24 cellular contexts compared by ENCODE assay signal in genomic region chr10:69898524-69898923, GRCh38.
"Had no signal": no experiment of that assay in that cellular context is flagged by ENCODE, and none has a peak within 500 bp of the region (broad histone marks: within the 10 kb centered on the region; RNA-seq: fewer than 3 reads in every experiment).

No MANE protein-coding gene starts in this region.

- H3K4me1 Mint-ChIP-seq: activated B cell treated with CpG ODN at 0.5 μM for 24 hours; activated naive CD8-positive, alpha-beta T cell treated with anti-CD3 and anti-CD28 coated beads for 36 hours; memory B cell; stimulated activated naive CD8-positive, alpha-beta T cell treated with anti-CD3 and anti-CD28 coated beads, Interleukin-15, amount 100 ng/mL, for 72 hours had no signal

- H3K4me3 ChIP-seq: cardiac muscle cell, esophagus squamous epithelium, left ventricle myocardium inferior, skin epidermis, suprapubic skin, upper lobe of left lung had no signal

- DNase-seq: activated B cell treated with CpG ODN at 0.5 μM for 24 hours; activated CD4-positive, alpha-beta memory T cell treated with anti-CD3 and anti-CD28 coated beads for 36 hours; activated CD4-positive, alpha-beta T cell treated with anti-CD3 and anti-CD28 coated beads for 4 hours; activated naive CD8-positive, alpha-beta T cell treated with anti-CD3 and anti-CD28 coated beads for 36 hours; activated T-cell treated with anti-CD3 and anti-CD28 coated beads for 4 hours; amniotic stem cell; dermis blood vessel endothelial cell; effector memory CD4-positive, alpha-beta T cell; esophagus squamous epithelium; hypothalamus; islet precursor cell; left ventricle myocardium inferior; naive thymus-derived CD4-positive, alpha-beta T cell; posterior cingulate gyrus; stimulated activated CD4-positive, alpha-beta T cell treated with anti-CD3 and anti-CD28 coated beads, Interleukin-15, amount 100 ng/mL, for 24 hours; stimulated activated CD4-positive, alpha-beta T cell treated with anti-CD3 and anti-CD28 coated beads, Interleukin-2, amount 100 ng/mL, for 48 hours; stimulated activated naive CD8-positive, alpha-beta T cell treated with anti-CD3 and anti-CD28 coated beads, Interleukin-15, amount 100 ng/mL, for 72 hours; SW 1271; upper lobe of left lung had no signal

- H3K27me3 Mint-ChIP-seq: activated naive CD8-positive, alpha-beta T cell treated with anti-CD3 and anti-CD28 coated beads for 36 hours; naive thymus-derived CD4-positive, alpha-beta T cell; stimulated activated naive CD8-positive, alpha-beta T cell treated with anti-CD3 and anti-CD28 coated beads, Interleukin-15, amount 100 ng/mL, for 72 hours had no signal

- H3K9me3 ChIP-seq: esophagus squamous epithelium, left ventricle myocardium inferior, suprapubic skin, upper lobe of left lung had no signal

- ATAC-seq: naive thymus-derived CD4-positive, alpha-beta T cell; stimulated activated naive CD8-positive, alpha-beta T cell treated with anti-CD3 and anti-CD28 coated beads, Interleukin-15, amount 100 ng/mL, for 72 hours had no signal

- H3K27me3 ChIP-seq: cardiac muscle cell, suprapubic skin, upper lobe of left lung had no signal

- H3K27ac Mint-ChIP-seq: activated B cell treated with CpG ODN at 0.5 μM for 24 hours; activated CD4-positive, alpha-beta memory T cell treated with anti-CD3 and anti-CD28 coated beads for 36 hours; activated naive CD8-positive, alpha-beta T cell treated with anti-CD3 and anti-CD28 coated beads for 36 hours; activated T-helper 1 cell treated with anti-CD3 and anti-CD28 coated beads, Interleukin-12 subunit alpha, Interleukin-12 subunit beta, Interleukin-2, Interleukin-4 antibody, amounts not matched to agents 30 ng/mL and 10 ng/mL and 1 ng/mL, durations not matched to agents 14 hours and 24 hours and 36 hours; memory B cell; naive thymus-derived CD4-positive, alpha-beta T cell; stimulated activated naive CD8-positive, alpha-beta T cell treated with anti-CD3 and anti-CD28 coated beads, Interleukin-15, amount 100 ng/mL, for 72 hours had no signal

- H3K36me3 ChIP-seq: esophagus squamous epithelium, left ventricle myocardium inferior, suprapubic skin, upper lobe of left lung had no signal

- H3K27ac ChIP-seq: esophagus squamous epithelium, left ventricle myocardium inferior, suprapubic skin, upper lobe of left lung had no signal

- H3K4me1 ChIP-seq: left ventricle myocardium inferior had no signal

- H3K9me3 Mint-ChIP-seq: activated B cell treated with CpG ODN at 0.5 μM for 24 hours; activated CD4-positive, alpha-beta memory T cell treated with anti-CD3 and anti-CD28 coated beads for 36 hours; activated naive CD8-positive, alpha-beta T cell treated with anti-CD3 and anti-CD28 coated beads for 36 hours; activated T-helper 1 cell treated with anti-CD3 and anti-CD28 coated beads, Interleukin-12 subunit alpha, Interleukin-12 subunit beta, Interleukin-2, Interleukin-4 antibody, amounts not matched to agents 30 ng/mL and 10 ng/mL and 1 ng/mL, durations not matched to agents 14 hours and 24 hours and 36 hours; memory B cell; naive thymus-derived CD4-positive, alpha-beta T cell; stimulated activated naive CD8-positive, alpha-beta T cell treated with anti-CD3 and anti-CD28 coated beads, Interleukin-15, amount 100 ng/mL, for 72 hours had no signal

- H3K36me3 Mint-ChIP-seq: activated CD4-positive, alpha-beta memory T cell treated with anti-CD3 and anti-CD28 coated beads for 36 hours; activated naive CD8-positive, alpha-beta T cell treated with anti-CD3 and anti-CD28 coated beads for 36 hours; memory B cell; naive thymus-derived CD4-positive, alpha-beta T cell had no signal

- H3K4me3 Mint-ChIP-seq: activated B cell treated with CpG ODN at 0.5 μM for 24 hours; activated CD4-positive, alpha-beta memory T cell treated with anti-CD3 and anti-CD28 coated beads for 36 hours; activated naive CD8-positive, alpha-beta T cell treated with anti-CD3 and anti-CD28 coated beads for 36 hours; activated T-helper 1 cell treated with anti-CD3 and anti-CD28 coated beads, Interleukin-12 subunit alpha, Interleukin-12 subunit beta, Interleukin-2, Interleukin-4 antibody, amounts not matched to agents 30 ng/mL and 10 ng/mL and 1 ng/mL, durations not matched to agents 14 hours and 24 hours and 36 hours; memory B cell; naive thymus-derived CD4-positive, alpha-beta T cell; stimulated activated naive CD8-positive, alpha-beta T cell treated with anti-CD3 and anti-CD28 coated beads, Interleukin-15, amount 100 ng/mL, for 72 hours had no signal
